ENCODE assay signal across 16 cellular contexts in the genomic region with DNA sequence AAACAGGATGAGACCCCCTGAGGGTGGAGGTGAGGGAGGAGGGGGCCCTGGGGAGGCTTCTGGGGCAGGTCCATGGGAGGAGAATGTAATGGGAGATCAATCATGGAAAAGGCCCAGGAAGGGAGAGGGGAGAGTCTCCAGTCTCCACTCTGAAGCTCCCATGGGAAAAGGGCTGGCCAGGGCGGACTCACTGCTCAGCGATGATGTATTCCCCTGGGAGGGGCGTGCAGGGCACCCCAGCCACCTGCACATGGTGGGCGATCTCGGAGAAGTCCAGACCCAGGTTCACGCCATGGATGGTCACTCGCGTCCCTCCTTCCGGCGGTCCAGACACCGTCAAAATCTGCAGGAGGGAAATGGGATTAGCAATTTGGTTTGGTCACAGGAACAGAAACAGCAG.
DNase-seq lines count a peak whose midpoint lies in the region; ATAC-seq and TF ChIP-seq lines count a peak whose summit lies in the region.
"Had no signal": no experiment of that assay in that cellular context is flagged by ENCODE, and none has a peak within 500 bp of the region (broad histone marks: within the 10 kb centered on the region; RNA-seq: fewer than 3 reads in every experiment).

No MANE protein-coding gene starts in this region.

- ATAC-seq in body of pancreas: no peak
- ATAC-seq: CD8-positive, alpha-beta T cell had no signal

- DNase-seq in body of pancreas: no peak
- DNase-seq in nephron progenitor cell: no peak
- DNase-seq in type B pancreatic cell (ENCODE audit: extremely low spot score, unreplicated experiment): no peak
- DNase-seq in hippocampal formation (lab: John Stamatoyannopoulos, UW): no peak
- no peak for DNase-seq in NCI-H510A (lab: John Stamatoyannopoulos, UW)
- DNase-seq in cortex of kidney (lab: John Stamatoyannopoulos, UW): no peak
- DNase-seq: Calu3; CD8-positive, alpha-beta T cell; DMS79 treated with DMSO at 0.1 percent for 48 hours; GF-D8; GOT3; H9 had no signal

- H3K27me3 Mint-ChIP-seq in nephron progenitor cell (ENCODE audit: low read depth, poor library complexity): peaks cover 13% of the 10 kb centered on the region
- peaks cover 6% of the 10 kb centered on the region for H3K27me3 Mint-ChIP-seq in type B pancreatic cell

- H3K9me3 Mint-ChIP-seq in nephron progenitor cell (no peaks in the 10 kb centered on the region), type B pancreatic cell (no peaks in the 10 kb centered on the region)
- H3K9me3 Mint-ChIP-seq: CD8-positive, alpha-beta T cell; H9 had no signal

- POLR2A ChIA-PET in HEK293 (lab: Yijun Ruan, JAX): no interaction called here

- H3K36me3 ChIP-seq in HEK293 (ENCODE audit: control insufficient read depth in 2 of 2, insufficient read depth in 1 of 2, low read length in 2 of 2) (no peaks in the 10 kb centered on the region), body of pancreas (replicated peaks in 1 of 2; ENCODE audit: insufficient read depth in 1 of 2, low read depth in 2 of 2) (peaks cover 0 to 3% of the 10 kb centered on the region in 2 donors)
- H3K36me3 ChIP-seq: BLaER1 treated with 17β-estradiol and CSF1 and Interleukin-3, amounts not matched to agents 10 nM and 100 nM had no signal

- H3K27ac Mint-ChIP-seq in nephron progenitor cell (peak overlapping the region; percentile 41), type B pancreatic cell (no peak overlapping the region)
- H3K27ac Mint-ChIP-seq: B cell; CD8-positive, alpha-beta T cell had no signal

- TF ChIP-seq CTCF in HEK293 (tag by site-specific recombination; IDR thresholded peaks at IDR 0.05) (no peak), body of pancreas (IDR thresholded peaks at IDR 0.05) (no peak), nephron progenitor cell (IDR thresholded peaks at IDR 0.05) (no peak), type B pancreatic cell (conservative IDR thresholded peaks at IDR 0.05) (no peak)

- H3K4me1 ChIP-seq in HEK293 (ENCODE audit: control insufficient read depth, insufficient read depth, low read length) (no peaks in the 10 kb centered on the region), body of pancreas (peaks cover 24% of the 10 kb centered on the region)

- H3K9me3 ChIP-seq in HEK293 (ENCODE audit: control insufficient read depth, insufficient read depth, low read depth, low read length): no peaks in the 10 kb centered on the region
- no peaks in the 10 kb centered on the region for H3K9me3 ChIP-seq in body of pancreas
- H3K9me3 ChIP-seq: BLaER1 treated with 17β-estradiol and CSF1 and Interleukin-3, amounts not matched to agents 10 nM and 100 nM had no signal

- H3K4me3 ChIP-seq in HEK293 (ENCODE audit: low read depth, low read length) (no peak overlapping the region), body of pancreas (no peak overlapping the region)
- H3K4me3 ChIP-seq: BLaER1 treated with 17β-estradiol and CSF1 and Interleukin-3, amounts not matched to agents 10 nM and 100 nM had no signal

- intact Hi-C loops in body of pancreas (cut with DNase I): no loop called here

- no peaks in the 10 kb centered on the region for H3K27me3 ChIP-seq in body of pancreas

- H3K4me3 Mint-ChIP-seq in nephron progenitor cell: no peak overlapping the region
- H3K4me3 Mint-ChIP-seq in type B pancreatic cell: peak overlapping the region; percentile 59
- H3K4me3 Mint-ChIP-seq: B cell; CD8-positive, alpha-beta T cell; H9 had no signal

- H3K4me1 Mint-ChIP-seq in nephron progenitor cell: peaks cover 47% of the 10 kb centered on the region
- peaks cover 50% of the 10 kb centered on the region for H3K4me1 Mint-ChIP-seq in type B pancreatic cell (ENCODE audit: unreplicated experiment)
- H3K4me1 Mint-ChIP-seq: B cell had no signal

- H3K27ac ChIP-seq in HEK293 (ENCODE audit: extremely low read depth, low read depth, low read length) (no peak overlapping the region), body of pancreas (peak overlapping the region in 3 of 4 donors; percentile 29 to 48 (median 32))
- H3K27ac ChIP-seq: BLaER1 treated with 17β-estradiol and CSF1 and Interleukin-3, amounts not matched to agents 10 nM and 100 nM; HL-60 had no signal

- 91 to 93% methylated on average over 11 of the region's 11 CpGs for WGBS in body of pancreas, 2 donors

- no peak for TF ChIP-seq POLR2A in body of pancreas (IDR thresholded peaks at IDR 0.05)

- CTCF ChIA-PET in HEK293 (lab: Yijun Ruan, JAX): interaction anchor here (1.8 kb wide), 1 partner anchor 39 kb away, joined by 6 read pairs; no protein-coding TSS in a partner anchor

- peaks cover 54% of the 10 kb centered on the region for H3K36me3 Mint-ChIP-seq in nephron progenitor cell (ENCODE audit: low read depth)
- H3K36me3 Mint-ChIP-seq in type B pancreatic cell: peaks cover 37% of the 10 kb centered on the region
- H3K36me3 Mint-ChIP-seq: CD8-positive, alpha-beta T cell had no signal

TF ChIP-seq in HEK293, 187 proteins besides CTCF, POLR2A, EP300 and RAD21:
- TF ChIP-seq, protein P1, sequence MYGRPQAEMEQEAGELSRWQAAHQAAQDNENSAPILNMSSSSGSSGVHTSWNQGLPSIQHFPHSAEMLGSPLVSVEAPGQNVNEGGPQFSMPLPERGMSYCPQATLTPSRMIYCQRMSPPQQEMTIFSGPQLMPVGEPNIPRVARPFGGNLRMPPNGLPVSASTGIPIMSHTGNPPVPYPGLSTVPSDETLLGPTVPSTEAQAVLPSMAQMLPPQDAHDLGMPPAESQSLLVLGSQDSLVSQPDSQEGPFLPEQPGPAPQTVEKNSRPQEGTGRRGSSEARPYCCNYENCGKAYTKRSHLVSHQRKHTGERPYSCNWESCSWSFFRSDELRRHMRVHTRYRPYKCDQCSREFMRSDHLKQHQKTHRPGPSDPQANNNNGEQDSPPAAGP (tag by site-specific recombination; IDR thresholded peaks at IDR 0.05): peak; percentile 81
- TF ChIP-seq ZNF837 (tag by site-specific recombination; IDR thresholded peaks at IDR 0.05) (no peak), ZNF121 (tag by site-specific recombination; IDR thresholded peaks at IDR 0.05) (no peak)
TF ChIP-seq in HEK293: peak in this region for 1.
